ENCODE assay signal across 8 cellular contexts in the genomic region with DNA sequence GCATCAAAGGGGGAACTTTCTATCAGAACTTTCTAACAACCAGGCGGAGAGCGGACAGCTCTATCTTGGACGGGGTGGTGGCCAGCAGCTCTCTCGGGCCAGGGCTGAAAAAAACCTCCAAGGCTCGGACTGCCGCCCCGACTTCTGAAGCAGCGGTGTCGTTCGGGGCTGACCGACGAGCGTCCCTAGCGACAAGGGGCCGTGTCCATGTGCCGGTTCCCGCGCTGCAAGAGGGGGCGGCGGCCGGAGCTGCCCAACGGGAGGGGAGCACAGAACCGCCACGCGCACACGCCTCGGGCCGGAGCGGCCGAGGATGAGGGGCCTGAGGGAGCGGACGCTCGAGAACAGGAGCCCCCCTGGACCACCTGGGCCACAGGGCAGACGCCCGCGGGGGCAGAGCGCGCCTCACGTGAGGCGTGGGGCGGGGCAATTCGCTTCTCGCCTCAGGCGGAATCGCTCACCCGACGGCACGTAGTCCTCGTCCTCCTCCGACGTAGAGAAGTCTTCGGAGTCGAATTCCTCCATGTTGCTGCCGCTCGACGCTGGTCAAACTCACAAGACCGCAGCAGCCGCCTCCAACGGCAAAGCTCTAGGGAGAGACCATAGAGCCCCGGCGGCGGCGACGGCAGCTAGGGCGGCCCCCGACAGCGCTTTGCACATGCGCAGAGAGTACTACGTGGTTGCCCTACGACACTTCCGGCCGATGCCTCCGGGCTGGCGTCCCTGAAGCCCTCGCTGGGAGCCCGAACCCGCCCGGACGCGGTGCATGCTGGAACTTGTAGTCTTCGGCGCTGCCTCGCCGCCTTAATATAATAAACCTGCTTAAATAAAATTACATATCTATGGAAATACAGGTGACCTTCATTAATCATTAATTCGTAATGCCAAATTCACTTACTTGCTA. TPM values are rescaled to one million over a fixed set of nuclear protein-coding genes. Genes with fewer than 3 reads are reported as not detected.
A peak's percentile ranks its signal among the peaks of the same experiment; 100 is the strongest.
DNase-seq lines count a peak whose midpoint lies in the region; ATAC-seq and TF ChIP-seq lines count a peak whose summit lies in the region.

A gene (minus strand): TSS at position 676 of the 904 bp plus-strand sequence. CDS start 151 bp downstream, at position 525.

- H3K4me1 ChIP-seq in parathyroid adenoma (no peaks in the 10 kb centered on the region), tibial nerve (peaks cover 0 to 36% (median 4%) of the 10 kb centered on the region in 4 donors)

- peak within 1 kb of the TSS; percentile 79 for H3K27ac ChIP-seq in parathyroid adenoma
- H3K27ac ChIP-seq in tibial nerve, result peak within 1 kb of the TSS; percentile 95 to 100 (median 97)

- H3K4me3 Mint-ChIP-seq in activated naive CD8-positive, alpha-beta T cell treated with anti-CD3 and anti-CD28 coated beads, Interleukin-2, amount 50 U/mL, for 24 hours, result peak within 1 kb of the TSS; percentile 97

- peak within 1 kb of the TSS; percentile 97 for H3K27ac Mint-ChIP-seq in activated naive CD8-positive, alpha-beta T cell treated with anti-CD3 and anti-CD28 coated beads, Interleukin-2, amount 50 U/mL, for 24 hours

- H3K9ac ChIP-seq in parathyroid adenoma, result no peak within 1 kb of the TSS

- DNase-seq in GM12864 (ENCODE audit: low read depth) (peak; percentile 82), NCI-H1417 (lab: John Stamatoyannopoulos, UW) (peak; percentile 85 to 96 (median 91)), SW 1271 (lab: John Stamatoyannopoulos, UW) (peak; percentile 77 to 94), Right ventricle myocardium superior (peak; percentile 98), tibial nerve (ENCODE audit: low spot score in 2 of 2) (peak; percentile 91)
- peak; percentile 96 for DNase-seq in activated naive CD8-positive, alpha-beta T cell treated with anti-CD3 and anti-CD28 coated beads, Interleukin-2, amount 50 U/mL, for 24 hours

- TF ChIP-seq CTCF in GM12864 (IDR thresholded peaks at IDR 0.05; ENCODE audit: low read depth, low read length, missing control alignments) (peak; percentile 1), parathyroid adenoma (IDR thresholded peaks at IDR 0.05) (no peak), tibial nerve (IDR thresholded peaks at IDR 0.05) (peak in 1 of 5 experiments; percentile 29)

- H3K4me3 ChIP-seq in GM12864 (ENCODE audit: low read depth, low read length) (peak within 1 kb of the TSS; percentile 89), parathyroid adenoma (ENCODE audit: low read depth, low read length) (peak within 1 kb of the TSS; percentile 96), tibial nerve (peak within 1 kb of the TSS; percentile 75 to 91 (median 84))

- 0 to 1% methylated on average over 49 to 55 of the region's 85 CpGs for WGBS in tibial nerve, 2 donors

- peaks cover 10% of the 10 kb centered on the region for H3K36me3 Mint-ChIP-seq in activated naive CD8-positive, alpha-beta T cell treated with anti-CD3 and anti-CD28 coated beads, Interleukin-2, amount 50 U/mL, for 24 hours (ENCODE audit: low read depth)

- H3K27me3 Mint-ChIP-seq in activated naive CD8-positive, alpha-beta T cell treated with anti-CD3 and anti-CD28 coated beads, Interleukin-2, amount 50 U/mL, for 24 hours, result peaks cover 1% of the 10 kb centered on the region

- H2AFZ ChIP-seq in parathyroid adenoma, result peak within 1 kb of the TSS; percentile 96

- intact Hi-C loops in Right ventricle myocardium superior (cut with DNase I), result no loop called here

- H3K9me3 Mint-ChIP-seq in activated naive CD8-positive, alpha-beta T cell treated with anti-CD3 and anti-CD28 coated beads, Interleukin-2, amount 50 U/mL, for 24 hours, result no peaks in the 10 kb centered on the region

- peaks cover 41% of the 10 kb centered on the region for H3K4me1 Mint-ChIP-seq in activated naive CD8-positive, alpha-beta T cell treated with anti-CD3 and anti-CD28 coated beads, Interleukin-2, amount 50 U/mL, for 24 hours

- peak; percentile 79 to 86 for TF ChIP-seq POLR2A in tibial nerve (IDR thresholded peaks at IDR 0.05)

- H3K27me3 ChIP-seq in parathyroid adenoma (ENCODE audit: control insufficient read depth, insufficient read depth, low read length) (no peaks in the 10 kb centered on the region), tibial nerve (no peaks in the 10 kb centered on the region)

- H3K4me2 ChIP-seq in parathyroid adenoma (ENCODE audit: low read length), result peak within 1 kb of the TSS; percentile 98

- H3K9me3 ChIP-seq in parathyroid adenoma (ENCODE audit: control insufficient read depth, low read length) (no peaks in the 10 kb centered on the region), tibial nerve (no peaks in the 10 kb centered on the region)

- ATAC-seq in HG02678 (IDR thresholded peaks at IDR 0.05; ENCODE audit: unreplicated experiment) (peak; percentile 93), Right ventricle myocardium superior (ENCODE audit: poor library complexity) (peak; percentile 99)
- ATAC-seq in activated naive CD8-positive, alpha-beta T cell treated with anti-CD3 and anti-CD28 coated beads, Interleukin-2, amount 50 U/mL, for 24 hours, result peak; percentile 96

- peaks cover 14% of the 10 kb centered on the region for H3K79me2 ChIP-seq in parathyroid adenoma

- no peaks in the 10 kb centered on the region for H3K36me3 ChIP-seq in parathyroid adenoma (ENCODE audit: control insufficient read depth, insufficient read depth, low read length)
- no peaks in the 10 kb centered on the region for H3K36me3 ChIP-seq in tibial nerve

- TF ChIP-seq EP300 in tibial nerve (IDR thresholded peaks at IDR 0.05), result peak; percentile 53 to 95

RNA-seq across cellular contexts. Expression of the gene that starts here (rescaled TPM):
- total RNA-seq in Right ventricle myocardium superior (25.1 TPM), tibial nerve (100 to 1,000 TPM in 1 of 4 donors, 10 to 100 TPM in 3; 35.6 to 120 (median 62.4) TPM)

Comparison
In these comparisons a context has a peak if more than half of its experiments do, and no peak if none do; other contexts are left out.
1. Peak in every context shown above with its lines: DNase-seq, ATAC-seq, H3K4me3 ChIP-seq and H3K27ac ChIP-seq.